In the genomic region with DNA sequence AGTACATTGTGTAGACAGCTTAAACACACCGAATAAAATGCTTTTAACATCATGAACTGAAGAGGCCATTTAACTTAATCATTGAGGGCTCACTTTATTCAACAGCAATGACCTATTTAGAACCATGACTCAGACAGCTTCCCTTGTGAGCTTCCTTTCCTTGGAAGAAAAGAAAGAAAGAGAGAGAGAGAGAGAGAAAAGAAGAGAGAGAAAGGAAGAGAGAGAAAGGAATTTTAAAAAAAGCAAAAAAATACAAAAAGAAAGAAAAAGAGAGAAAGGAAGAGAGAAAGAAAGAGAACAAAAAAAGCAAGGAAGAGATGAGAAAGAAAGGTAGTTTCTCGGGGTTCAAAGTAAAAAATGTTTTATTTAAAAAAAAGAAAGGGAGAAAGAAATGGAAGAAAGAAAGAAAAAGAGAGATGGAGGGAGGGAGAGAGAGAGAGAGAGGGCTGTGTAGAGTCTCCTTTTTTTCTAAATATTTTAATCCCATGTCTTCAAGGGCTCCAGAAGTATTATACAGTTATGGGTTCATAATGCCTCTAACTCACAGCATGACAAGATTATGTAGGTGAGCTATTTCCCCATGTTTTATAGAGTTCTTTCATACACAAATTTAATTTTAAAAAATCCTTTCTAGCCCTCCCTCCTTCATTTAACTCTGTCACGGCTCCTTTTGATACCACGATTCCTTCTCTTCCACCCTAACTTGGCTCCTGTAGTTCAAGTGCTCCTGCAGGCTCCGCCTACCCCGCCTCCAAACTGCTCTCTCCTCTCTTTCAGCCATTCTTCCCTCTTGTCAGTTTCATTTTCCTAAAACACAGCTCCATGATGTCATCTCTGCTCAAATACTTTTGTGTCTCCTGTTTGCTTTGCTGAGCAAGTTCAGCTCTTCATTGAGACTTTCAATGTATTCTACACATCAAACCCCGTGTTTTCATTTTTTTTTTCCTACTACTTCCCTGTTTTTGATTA, we compare ENCODE assay signal across 8 cellular contexts.
DNase-seq lines count a peak whose midpoint lies in the region; ATAC-seq and TF ChIP-seq lines count a peak whose summit lies in the region.

No MANE protein-coding gene starts in this region.

- 34 to 40% methylated on average over 7 of the region's 7 CpGs for WGBS in tibial nerve, 2 donors

- H3K27ac Mint-ChIP-seq in activated naive CD4-positive, alpha-beta T cell treated with anti-CD3 and anti-CD28 coated beads, Interleukin-2, amount 50 U/mL, for 24 hours: no peak overlapping the region
- no peak overlapping the region for H3K27ac Mint-ChIP-seq in stimulated activated memory B cell treated with anti-CD40 and anti-IgM and Interleukin-4, amounts not matched to agents 10 μg/mL and 1 μg/mL and 100 μg/mL, for 72 hours

- in situ Hi-C loops in astrocyte of the cerebellum (cut with HindIII; ENCODE audit: low sequenced_read_pairs): no loop called here

- ATAC-seq in stimulated activated memory B cell treated with anti-CD40 and anti-IgM and Interleukin-4, amounts not matched to agents 10 μg/mL and 1 μg/mL and 100 μg/mL, for 72 hours: no peak

- H3K4me1 ChIP-seq in tibial nerve: peaks cover 0 to 12% (median 0%) of the 10 kb centered on the region in 4 donors

- H3K4me3 ChIP-seq in astrocyte of the cerebellum (ENCODE audit: low read depth, low read length) (no peak overlapping the region), tibial nerve (peak overlapping the region in 2 of 4 donors; percentile 0 to 26)

- peaks cover 41% of the 10 kb centered on the region for H3K4me1 Mint-ChIP-seq in activated naive CD4-positive, alpha-beta T cell treated with anti-CD3 and anti-CD28 coated beads, Interleukin-2, amount 50 U/mL, for 24 hours
- peaks cover 20% of the 10 kb centered on the region for H3K4me1 Mint-ChIP-seq in stimulated activated memory B cell treated with anti-CD40 and anti-IgM and Interleukin-4, amounts not matched to agents 10 μg/mL and 1 μg/mL and 100 μg/mL, for 72 hours

- TF ChIP-seq POLR2A in tibial nerve (IDR thresholded peaks at IDR 0.05): no peak

- peak overlapping the region; percentile 12 for H3K4me3 Mint-ChIP-seq in activated naive CD4-positive, alpha-beta T cell treated with anti-CD3 and anti-CD28 coated beads, Interleukin-2, amount 50 U/mL, for 24 hours
- no peak overlapping the region for H3K4me3 Mint-ChIP-seq in stimulated activated memory B cell treated with anti-CD40 and anti-IgM and Interleukin-4, amounts not matched to agents 10 μg/mL and 1 μg/mL and 100 μg/mL, for 72 hours

- peaks cover 0 to 5% (median 0%) of the 10 kb centered on the region in 4 donors for H3K9me3 ChIP-seq in tibial nerve

- H3K27ac ChIP-seq in tibial nerve: peak overlapping the region in 2 of 4 donors; percentile 8 to 50

- TF ChIP-seq CTCF in astrocyte of the cerebellum (IDR thresholded peaks at IDR 0.05; ENCODE audit: low read depth, low read length, missing control alignments) (no peak), tibial nerve (IDR thresholded peaks at IDR 0.05) (no peak)

- peaks cover 2% of the 10 kb centered on the region for H3K27me3 Mint-ChIP-seq in activated naive CD4-positive, alpha-beta T cell treated with anti-CD3 and anti-CD28 coated beads, Interleukin-2, amount 50 U/mL, for 24 hours
- H3K27me3 Mint-ChIP-seq in stimulated activated memory B cell treated with anti-CD40 and anti-IgM and Interleukin-4, amounts not matched to agents 10 μg/mL and 1 μg/mL and 100 μg/mL, for 72 hours: peaks cover 9% of the 10 kb centered on the region

- no peaks in the 10 kb centered on the region for H3K27me3 ChIP-seq in tibial nerve

- no peaks in the 10 kb centered on the region for H3K36me3 ChIP-seq in tibial nerve

- H3K36me3 Mint-ChIP-seq in activated naive CD4-positive, alpha-beta T cell treated with anti-CD3 and anti-CD28 coated beads, Interleukin-2, amount 50 U/mL, for 24 hours: peaks cover 4% of the 10 kb centered on the region
- no peaks in the 10 kb centered on the region for H3K36me3 Mint-ChIP-seq in stimulated activated memory B cell treated with anti-CD40 and anti-IgM and Interleukin-4, amounts not matched to agents 10 μg/mL and 1 μg/mL and 100 μg/mL, for 72 hours

- peak in 1 of 2 donors; percentile 28 for TF ChIP-seq EP300 in tibial nerve (IDR thresholded peaks at IDR 0.05)

- DNase-seq in activated naive CD4-positive, alpha-beta T cell (lab: John Stamatoyannopoulos, UW): no peak
- peak; percentile 54 for DNase-seq in astrocyte of the cerebellum (ENCODE audit: low read depth)
- DNase-seq in islet precursor cell: peak; percentile 54
- peak; percentile 35 to 37 for DNase-seq in tibial nerve (ENCODE audit: low spot score in 2 of 2)
- no peak for DNase-seq in NCI-H446 (lab: John Stamatoyannopoulos, UW)
- DNase-seq in SHP77 (lab: John Stamatoyannopoulos, UW): no peak

- no peaks in the 10 kb centered on the region for H3K9me3 Mint-ChIP-seq in activated naive CD4-positive, alpha-beta T cell treated with anti-CD3 and anti-CD28 coated beads, Interleukin-2, amount 50 U/mL, for 24 hours
- H3K9me3 Mint-ChIP-seq in stimulated activated memory B cell treated with anti-CD40 and anti-IgM and Interleukin-4, amounts not matched to agents 10 μg/mL and 1 μg/mL and 100 μg/mL, for 72 hours: no peaks in the 10 kb centered on the region

Comparison
In these comparisons a context has a peak if more than half of its experiments do, and no peak if none do; other contexts are left out.
1. DNase-seq: peak in astrocyte of the cerebellum (single experiment), islet precursor cell (single experiment) and tibial nerve (2 of 2); none in activated naive CD4-positive, alpha-beta T cell (0 of 4), NCI-H446 (0 of 2) and SHP77 (0 of 2).